Comparison of ENCODE assay signal across 10 cellular contexts in genomic region chr17:75428775-75429469, GRCh38. TPM values are rescaled to one million over a fixed set of nuclear protein-coding genes. Genes with fewer than 3 reads are reported as not detected.
DNase-seq lines count a peak whose midpoint lies in the region; ATAC-seq and TF ChIP-seq lines count a peak whose summit lies in the region.
"Had no signal": no experiment of that assay in that cellular context is flagged by ENCODE, and none has a peak within 500 bp of the region (broad histone marks: within the 10 kb centered on the region; RNA-seq: fewer than 3 reads in every experiment).

No MANE protein-coding gene starts in this region.

- H3K27me3 Mint-ChIP-seq in brain, result peaks cover 3% of the 10 kb centered on the region
- H3K27me3 Mint-ChIP-seq in activated T-cell treated with anti-CD3 and anti-CD28 coated beads, Interleukin-2, amount 50 U/mL, for 24 hours, result peaks cover 2% of the 10 kb centered on the region

- DNase-seq in LHCN-M2 (ENCODE audit: low read depth) (peak; percentile 53), lower lobe of right lung (no peak), thoracic aorta (ENCODE audit: low spot score) (peak; percentile 45), NCI-H2029 (lab: John Stamatoyannopoulos, UW) (no peak), NCI-H2081 (lab: John Stamatoyannopoulos, UW) (no peak), NCI-H1436 treated with DMSO at 0.1 percent for 48 hours (lab: John Stamatoyannopoulos, UW) (no peak)
- no peak for DNase-seq in activated T-cell treated with anti-CD3 and anti-CD28 coated beads, Interleukin-2, amount 50 U/mL, for 24 hours
- DNase-seq: natural killer cell; stimulated activated naive CD4-positive, alpha-beta T cell had no signal

- no peaks in the 10 kb centered on the region for H3K27me3 ChIP-seq in lower lobe of right lung (ENCODE audit: low read depth)
- no peaks in the 10 kb centered on the region for H3K27me3 ChIP-seq in thoracic aorta (replicated peaks; ENCODE audit: insufficient read depth)

- no peak for ATAC-seq in lower lobe of right lung
- peak; percentile 80 for ATAC-seq in thoracic aorta (ENCODE audit: insufficient number of reproducible peaks, low FRiP score, low read depth)
- ATAC-seq: natural killer cell had no signal

- H3K27ac ChIP-seq in lower lobe of right lung (peak overlapping the region; percentile 42), thoracic aorta (peak overlapping the region; percentile 80 to 90)

- H3K4me3 Mint-ChIP-seq in brain, result peak overlapping the region in 1 of 5 experiments; percentile 42
- H3K4me3 Mint-ChIP-seq in activated T-cell treated with anti-CD3 and anti-CD28 coated beads, Interleukin-2, amount 50 U/mL, for 24 hours, result no peak overlapping the region
- H3K4me3 Mint-ChIP-seq: natural killer cell had no signal

- no peaks in the 10 kb centered on the region for H3K36me3 Mint-ChIP-seq in brain
- H3K36me3 Mint-ChIP-seq in activated T-cell treated with anti-CD3 and anti-CD28 coated beads, Interleukin-2, amount 50 U/mL, for 24 hours (ENCODE audit: low read depth), result no peaks in the 10 kb centered on the region
- H3K36me3 Mint-ChIP-seq: natural killer cell had no signal

- no peak for TF ChIP-seq CTCF in brain (conservative IDR thresholded peaks at IDR 0.05)
- TF ChIP-seq CTCF in lower lobe of right lung (IDR thresholded peaks at IDR 0.05), result no peak
- no peak for TF ChIP-seq CTCF in thoracic aorta (IDR thresholded peaks at IDR 0.05)

- H3K9me3 Mint-ChIP-seq in brain, result peaks cover 0 to 3% (median 0%) of the 10 kb centered on the region in 5 experiments
- no peaks in the 10 kb centered on the region for H3K9me3 Mint-ChIP-seq in activated T-cell treated with anti-CD3 and anti-CD28 coated beads, Interleukin-2, amount 50 U/mL, for 24 hours
- H3K9me3 Mint-ChIP-seq: natural killer cell had no signal

- H3K4me1 Mint-ChIP-seq in brain, result peaks cover 31% of the 10 kb centered on the region
- peaks cover 12% of the 10 kb centered on the region for H3K4me1 Mint-ChIP-seq in activated T-cell treated with anti-CD3 and anti-CD28 coated beads, Interleukin-2, amount 50 U/mL, for 24 hours (ENCODE audit: low read depth)

- peak overlapping the region; percentile 13 to 96 (median 61) for H3K27ac Mint-ChIP-seq in brain
- H3K27ac Mint-ChIP-seq in activated T-cell treated with anti-CD3 and anti-CD28 coated beads, Interleukin-2, amount 50 U/mL, for 24 hours, result no peak overlapping the region
- H3K27ac Mint-ChIP-seq: natural killer cell had no signal

- H3K4me1 ChIP-seq in lower lobe of right lung, result peaks cover 30% of the 10 kb centered on the region
- peaks cover 18 to 35% of the 10 kb centered on the region in 2 donors for H3K4me1 ChIP-seq in thoracic aorta (ENCODE audit: control insufficient read depth in 1 of 2, low read depth in 2 of 2)

- H3K4me3 ChIP-seq in lower lobe of right lung, result no peak overlapping the region
- H3K4me3 ChIP-seq in thoracic aorta, result peak overlapping the region; percentile 36

- intact Hi-C loops in lower lobe of right lung (cut with DNase I), result no loop called here

- H3K36me3 ChIP-seq in lower lobe of right lung, result no peaks in the 10 kb centered on the region
- no peaks in the 10 kb centered on the region for H3K36me3 ChIP-seq in thoracic aorta

- H3K9me3 ChIP-seq in lower lobe of right lung, result no peaks in the 10 kb centered on the region
- no peaks in the 10 kb centered on the region for H3K9me3 ChIP-seq in thoracic aorta

RNA-seq across cellular contexts. Expression of gene GRB2, which starts 23.4 kb away (rescaled TPM):
- 95.7 and 113 TPM in 2 replicates for total RNA-seq in LHCN-M2 (2014; rRNA removed)
- 53.8 TPM for polyA plus RNA-seq in LHCN-M2 (2012)
- polyA plus RNA-seq in brain (ENCODE audit: insufficient read depth, low read depth, low replicate concordance), result 132 TPM
- total RNA-seq in lower lobe of right lung, result 181 TPM
- 100 to 1,000 TPM; 120 to 144 TPM for total RNA-seq in thoracic aorta

RNA-seq across cellular contexts. Expression of gene TMEM94, which starts 27.5 kb away (rescaled TPM):
- total RNA-seq in LHCN-M2 (2014; rRNA removed) (57.1 and 71.2 TPM in 2 replicates), lower lobe of right lung (89.5 TPM), thoracic aorta (10 to 100 TPM; 57.1 to 83.4 TPM)
- 42.1 TPM for polyA plus RNA-seq in LHCN-M2 (2012)
- polyA plus RNA-seq in brain (ENCODE audit: insufficient read depth, low read depth, low replicate concordance), result 156 TPM

Comparison
In these comparisons a context has a peak if more than half of its experiments do, and no peak if none do; other contexts are left out.
1. DNase-seq: peak in LHCN-M2 (single experiment) and thoracic aorta (single experiment); none in lower lobe of right lung (single experiment), activated T-cell treated with anti-CD3 and anti-CD28 coated beads, Interleukin-2, amount 50 U/mL, for 24 hours (single experiment), NCI-H2029 (single experiment), NCI-H2081 (0 of 2) and NCI-H1436 treated with DMSO at 0.1 percent for 48 hours (single experiment).